8 cellular contexts compared by ENCODE assay signal in genomic region chr1:228902781-228903572, GRCh38.
DNase-seq lines count a peak whose midpoint lies in the region; ATAC-seq and TF ChIP-seq lines count a peak whose summit lies in the region.

No MANE protein-coding gene starts in this region.

- TF ChIP-seq CTCF in nephron (IDR thresholded peaks at IDR 0.05; ENCODE audit: unreplicated experiment in 3 of 3), result no peak

- H3K27me3 Mint-ChIP-seq in nephron (ENCODE audit: low read depth), result peaks cover 5% of the 10 kb centered on the region

- DNase-seq in Daoy (ENCODE audit: low read depth) (peak; percentile 97), NCI-H774 (lab: John Stamatoyannopoulos, UW) (peak; percentile 85), KBM-7 (no peak)
- DNase-seq in stimulated activated naive CD8-positive, alpha-beta T cell treated with anti-CD3 and anti-CD28 coated beads, Interleukin-15, Interleukin-2, amounts not matched to agents 100 U/mL and 50 U/mL, for 24 hours, result no peak
- no peak for DNase-seq in stimulated activated CD8-positive, alpha-beta memory T cell treated with anti-CD3 and anti-CD28 coated beads, Interleukin-4, amount 100 ng/mL, for 48 hours

- peak overlapping the region; percentile 76 to 93 (median 91) for H3K27ac Mint-ChIP-seq in nephron

- H3K4me3 Mint-ChIP-seq in nephron, result peak overlapping the region in 2 of 3 experiments; percentile 29 to 31

- H3K4me1 Mint-ChIP-seq in nephron, result peaks cover 67% of the 10 kb centered on the region

- no peaks in the 10 kb centered on the region for H3K36me3 Mint-ChIP-seq in nephron (ENCODE audit: low read depth)

- in situ Hi-C loops in KBM-7 (cut with MboI; ENCODE audit: low pct_unique_long_range_greater_than_20kb, low sequenced_read_pairs), result no loop called here

- peak; percentile 87 for ATAC-seq in esophagus mucosa
- no peak for ATAC-seq in stimulated activated naive CD8-positive, alpha-beta T cell treated with anti-CD3 and anti-CD28 coated beads, Interleukin-15, Interleukin-2, amounts not matched to agents 100 U/mL and 50 U/mL, for 24 hours
- ATAC-seq in HG03342 (IDR thresholded peaks at IDR 0.05; ENCODE audit: unreplicated experiment), result no peak

- H3K9me3 Mint-ChIP-seq in nephron, result peaks cover 8% of the 10 kb centered on the region

Comparison
In these comparisons a context has a peak if more than half of its experiments do, and no peak if none do; other contexts are left out.
1. DNase-seq: peak in Daoy (single experiment) and NCI-H774 (single experiment); none in KBM-7 (single experiment), stimulated activated naive CD8-positive, alpha-beta T cell treated with anti-CD3 and anti-CD28 coated beads, Interleukin-15, Interleukin-2, amounts not matched to agents 100 U/mL and 50 U/mL, for 24 hours (single experiment) and stimulated activated CD8-positive, alpha-beta memory T cell treated with anti-CD3 and anti-CD28 coated beads, Interleukin-4, amount 100 ng/mL, for 48 hours (single experiment).